ENCODE assay signal across 20 cellular contexts in genomic region chr3:194318511-194319161, GRCh38. TPM values are rescaled to one million over a fixed set of nuclear protein-coding genes. Genes with fewer than 3 reads are reported as not detected.
DNase-seq lines count a peak whose midpoint lies in the region; ATAC-seq and TF ChIP-seq lines count a peak whose summit lies in the region.
"Had no signal": no experiment of that assay in that cellular context is flagged by ENCODE, and none has a peak within 500 bp of the region (broad histone marks: within the 10 kb centered on the region; RNA-seq: fewer than 3 reads in every experiment).

No MANE protein-coding gene starts in this region.

- peaks cover 9% of the 10 kb centered on the region for H4K20me1 ChIP-seq in PC-3 (ENCODE audit: low read length)

- H3K4me3 ChIP-seq in HEK293 (ENCODE audit: low read depth, low read length) (no peak overlapping the region), PC-3 (ENCODE audit: low read length) (no peak overlapping the region), epithelial cell of esophagus (ENCODE audit: low read length) (no peak overlapping the region), brain microvascular endothelial cell (ENCODE audit: low read depth, low read length) (no peak overlapping the region)

- CTCF ChIA-PET in HEK293 (lab: Yijun Ruan, JAX) (interaction anchor here (3.4 kb wide), 1 partner anchor 539 kb away, joined by 40 read pairs; no protein-coding TSS in a partner anchor), PC-3 (lab: Charles Lee) (no interaction called here)

- H3F3A ChIP-seq in PC-3 (ENCODE audit: low read length, unreplicated experiment): peaks cover 4% of the 10 kb centered on the region

- H3K9me3 ChIP-seq in HEK293 (ENCODE audit: control insufficient read depth, insufficient read depth, low read depth, low read length): no peaks in the 10 kb centered on the region
- no peaks in the 10 kb centered on the region for H3K9me3 ChIP-seq in PC-3 (ENCODE audit: low read length)

- POLR2A ChIA-PET in HEK293 (lab: Yijun Ruan, JAX) (no interaction called here), PC-3 (lab: Charles Lee; ENCODE audit: unreplicated experiment) (no interaction called here)

- DNase-seq in PC-3 (peak; percentile 25), epithelial cell of esophagus (ENCODE audit: low read depth) (peak; percentile 68), G401 (ENCODE audit: low spot score) (no peak), pons (ENCODE audit: low spot score) (no peak), brain microvascular endothelial cell (no peak), NCI-H345 (lab: John Stamatoyannopoulos, UW) (no peak)
- DNase-seq: Caco-2; CD4-positive, alpha-beta memory T cell; DMS 273 treated with DMSO at 0.1 percent for 48 hours; KBM-7; NCI-H1105; NCI-H146; NCI-H2029; NCI-H524 treated with DMSO at 0.1 percent for 48 hours; NCI-H82; Right ventricle myocardium superior had no signal

- no peak overlapping the region for H3K4me2 ChIP-seq in PC-3 (ENCODE audit: low read length)

- no peak overlapping the region for H2AFZ ChIP-seq in PC-3 (ENCODE audit: low read length)

- no TSS peak for BruUV-seq in PC-3 (replicated peaks; lab: Mats Ljungman, UMichigan)

- ATAC-seq in PC-3: no peak
- ATAC-seq: HepG2 had no signal

- H3K79me2 ChIP-seq in PC-3 (ENCODE audit: low read length): peaks cover 52% of the 10 kb centered on the region

- H3K36me3 ChIP-seq in HEK293 (ENCODE audit: control insufficient read depth in 2 of 2, insufficient read depth in 1 of 2, low read length in 2 of 2) (no peaks in the 10 kb centered on the region), PC-3 (ENCODE audit: low read depth, low read length) (peaks cover 26% of the 10 kb centered on the region), brain microvascular endothelial cell (replicated peaks) (no peaks in the 10 kb centered on the region)

- no peak for TF ChIP-seq CTCF in HEK293 (tag by site-specific recombination; IDR thresholded peaks at IDR 0.05)
- no peak for TF ChIP-seq CTCF in PC-3 (conservative IDR thresholded peaks at IDR 0.05; ENCODE audit: low read depth, low read length)
- no peak for TF ChIP-seq CTCF in epithelial cell of esophagus (IDR thresholded peaks at IDR 0.05; ENCODE audit: insufficient read depth, low read depth, low read length, missing control alignments)
- TF ChIP-seq CTCF in brain microvascular endothelial cell (IDR thresholded peaks at IDR 0.05; ENCODE audit: low read depth, low read length, missing control alignments): no peak

- H3K27me3 ChIP-seq in PC-3 (ENCODE audit: low read length) (no peaks in the 10 kb centered on the region), brain microvascular endothelial cell (replicated peaks) (peaks cover 58% of the 10 kb centered on the region)

- no peak overlapping the region for H3K27ac ChIP-seq in HEK293 (ENCODE audit: extremely low read depth, low read depth, low read length)
- no peak overlapping the region for H3K27ac ChIP-seq in PC-3 (ENCODE audit: low read length)
- no peak overlapping the region for H3K27ac ChIP-seq in brain microvascular endothelial cell

- no peaks in the 10 kb centered on the region for H3K9me2 ChIP-seq in PC-3 (replicated peaks; ENCODE audit: low read length)

- in situ Hi-C loops in G401 (cut with HindIII; ENCODE audit: low sequenced_read_pairs): no loop called here
- in situ Hi-C loops in brain microvascular endothelial cell (cut with HindIII; ENCODE audit: low pct_ligation_motif_present, low sequenced_read_pairs): loop anchor here (25.0 kb wide), 1 partner anchor 556 kb away; no protein-coding TSS in a partner anchor

- intact Hi-C loops in PC-3 (cut with micrococcal nuclease): loop anchor here (5.0 to 10.0 kb wide), 2 partner anchors 244 to 656 kb away; no protein-coding TSS in a partner anchor

- no peak overlapping the region for H3K9ac ChIP-seq in PC-3 (ENCODE audit: low read length)

- no peaks in the 10 kb centered on the region; the same call in 1 of the 2 replicates for H3K4me1 ChIP-seq in HEK293 (ENCODE audit: control insufficient read depth, insufficient read depth, low read length)
- H3K4me1 ChIP-seq in PC-3 (ENCODE audit: insufficient read depth, low read length): peaks cover 47% of the 10 kb centered on the region

TF ChIP-seq in HEK293, 187 proteins besides CTCF, POLR2A, EP300 and RAD21:
- TF ChIP-seq ZNF354C (tag by site-specific recombination; IDR thresholded peaks at IDR 0.05; ENCODE audit: borderline replicate concordance, low read depth): no peak
- TF ChIP-seq ZNF585B (tag by site-specific recombination; IDR thresholded peaks at IDR 0.05): peak; percentile 65
- peak; percentile 80 for TF ChIP-seq SETDB1 (IDR thresholded peaks at IDR 0.05; ENCODE audit: insufficient read length, low read length)

RNA-seq across cellular contexts. Expression of gene CPN2, which starts 32.5 kb away (rescaled TPM):
- 0.07 TPM in 1 of 2 replicates, not detected in the other for total RNA-seq in PC-3 (2014; rRNA removed)
- not detected in 2 replicates for total RNA-seq in G401 (2014; rRNA removed; shearing (Covaris generic))
- total RNA-seq: Caco-2; CD4-positive, alpha-beta memory T cell; H4; OCI-LY7 had no signal

RNA-seq across cellular contexts. Expression of gene LRRC15, which starts 50.9 kb away (rescaled TPM):
- 0.29 and 0.36 TPM in 2 replicates for total RNA-seq in PC-3 (2014; rRNA removed)
- total RNA-seq in G401 (2014; rRNA removed; shearing (Covaris generic)): 0.14 and 0.55 TPM in 2 replicates
- total RNA-seq: CD4-positive, alpha-beta memory T cell; HepG2; OCI-LY7 had no signal

Comparison
In these comparisons a context has a peak if more than half of its experiments do, and no peak if none do; other contexts are left out.
1. DNase-seq: peak in PC-3 (single experiment) and epithelial cell of esophagus (single experiment); none in G401 (single experiment), pons (single experiment), brain microvascular endothelial cell (single experiment) and NCI-H345 (single experiment).